ENCODE assay signal across 15 cellular contexts in the genomic region with DNA sequence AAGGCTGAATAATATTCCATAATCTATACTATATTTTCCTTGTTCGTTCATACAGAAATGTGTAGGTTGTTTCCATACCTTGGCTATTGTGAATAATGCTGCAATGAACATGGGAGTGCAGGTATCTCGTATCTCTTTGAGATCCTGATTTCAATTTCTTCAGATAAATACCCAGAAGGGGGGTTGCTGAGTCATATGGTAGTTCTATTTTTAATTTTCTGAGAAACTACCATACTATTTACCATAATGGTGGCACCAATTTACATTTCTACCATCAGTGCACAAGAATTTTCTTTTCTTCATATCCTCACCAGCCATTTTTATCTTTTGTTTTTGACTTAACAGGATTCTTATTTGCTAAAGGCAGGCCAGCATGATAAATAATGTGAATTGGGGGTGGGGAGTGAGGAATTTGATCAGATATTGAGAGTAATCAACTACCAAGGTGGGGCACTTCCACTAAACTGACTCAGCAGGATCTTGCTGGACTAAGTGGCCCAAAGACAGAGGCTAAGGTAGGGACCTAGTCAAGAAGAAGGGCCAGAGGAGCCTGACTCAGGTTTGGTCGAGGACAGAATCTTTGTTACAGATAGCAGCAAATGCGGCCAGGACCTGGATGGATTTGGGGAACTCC. TPM values are rescaled to one million over a fixed set of nuclear protein-coding genes. Genes with fewer than 3 reads are reported as not detected.
DNase-seq lines count a peak whose midpoint lies in the region; ATAC-seq and TF ChIP-seq lines count a peak whose summit lies in the region.
"Had no signal": no experiment of that assay in that cellular context is flagged by ENCODE, and none has a peak within 500 bp of the region (broad histone marks: within the 10 kb centered on the region; RNA-seq: fewer than 3 reads in every experiment).

No MANE protein-coding gene starts in this region.

- H3K4me3 ChIP-seq in endodermal cell (ENCODE audit: low read length), result no peak overlapping the region
- H3K4me3 ChIP-seq: A549, GM12878 had no signal

- WGBS in endodermal cell (ENCODE audit: insufficient coverage in 1 of 2, insufficient read length in 1 of 2), 2 experiments, result 87 to 94% methylated on average over 2 to 4 of the region's 4 CpGs

- peaks cover 34% of the 10 kb centered on the region for H3K4me1 Mint-ChIP-seq in activated CD4-positive, alpha-beta memory T cell treated with anti-CD3 and anti-CD28 coated beads for 36 hours (ENCODE audit: low read depth)
- H3K4me1 Mint-ChIP-seq in activated CD4-positive, alpha-beta memory T cell treated with anti-CD3 and anti-CD28 coated beads, Interleukin-2, amount 10 ng/mL, durations not matched to agents 7 days and 5 days, result peaks cover 37% of the 10 kb centered on the region
- H3K4me1 Mint-ChIP-seq in stimulated activated naive CD8-positive, alpha-beta T cell treated with anti-CD3 and anti-CD28 coated beads, Interleukin-15, Interleukin-2, amounts not matched to agents 100 ng/mL and 50 ng/mL, for 24 hours (ENCODE audit: low read depth), result peaks cover 43% of the 10 kb centered on the region
- H3K4me1 Mint-ChIP-seq in activated naive CD8-positive, alpha-beta T cell treated with anti-CD3 and anti-CD28 coated beads, Interleukin-2, amount 50 U/mL, for 24 hours, result peaks cover 40% of the 10 kb centered on the region
- H3K4me1 Mint-ChIP-seq in endodermal cell, result peaks cover 13% of the 10 kb centered on the region

- DNase-seq in activated CD4-positive, alpha-beta memory T cell treated with anti-CD3 and anti-CD28 coated beads for 36 hours, result no peak
- DNase-seq in activated CD4-positive, alpha-beta memory T cell treated with anti-CD3 and anti-CD28 coated beads, Interleukin-2, amount 10 ng/mL, durations not matched to agents 7 days and 5 days, result no peak
- DNase-seq in stimulated activated naive CD8-positive, alpha-beta T cell treated with anti-CD3 and anti-CD28 coated beads, Interleukin-15, Interleukin-2, amounts not matched to agents 100 U/mL and 50 U/mL, for 24 hours, result no peak
- DNase-seq in activated naive CD8-positive, alpha-beta T cell treated with anti-CD3 and anti-CD28 coated beads, Interleukin-2, amount 50 U/mL, for 24 hours, result no peak
- DNase-seq in C1 segment of cervical spinal cord (lab: John Stamatoyannopoulos, UW) (no peak), endodermal cell (no peak)
- DNase-seq: H7, Kasumi-1, NCI-H187 treated with DMSO at 0.1 percent for 48 hours, NCI-H2171, NCI-H524 had no signal

- no peaks in the 10 kb centered on the region for H3K9me3 Mint-ChIP-seq in activated CD4-positive, alpha-beta memory T cell treated with anti-CD3 and anti-CD28 coated beads for 36 hours
- H3K9me3 Mint-ChIP-seq in activated CD4-positive, alpha-beta memory T cell treated with anti-CD3 and anti-CD28 coated beads, Interleukin-2, amount 10 ng/mL, durations not matched to agents 7 days and 5 days, result no peaks in the 10 kb centered on the region
- H3K9me3 Mint-ChIP-seq in stimulated activated naive CD8-positive, alpha-beta T cell treated with anti-CD3 and anti-CD28 coated beads, Interleukin-15, Interleukin-2, amounts not matched to agents 100 ng/mL and 50 ng/mL, for 24 hours, result no peaks in the 10 kb centered on the region
- H3K9me3 Mint-ChIP-seq in activated naive CD8-positive, alpha-beta T cell treated with anti-CD3 and anti-CD28 coated beads, Interleukin-2, amount 50 U/mL, for 24 hours, result peaks cover 4% of the 10 kb centered on the region
- no peaks in the 10 kb centered on the region for H3K9me3 Mint-ChIP-seq in endodermal cell
- H3K9me3 Mint-ChIP-seq: CD4-positive, CD25-positive, alpha-beta regulatory T cell had no signal

- H3K27me3 ChIP-seq in endodermal cell (ENCODE audit: control insufficient read depth, insufficient read depth, low read length, poor library complexity, severe bottlenecking), result no peaks in the 10 kb centered on the region

- H3K27ac ChIP-seq in endodermal cell (ENCODE audit: low read depth, low read length), result no peak overlapping the region
- H3K27ac ChIP-seq: A549 had no signal

- no peak for TF ChIP-seq CTCF in endodermal cell (conservative IDR thresholded peaks at IDR 0.05)

- H3K4me3 Mint-ChIP-seq in activated CD4-positive, alpha-beta memory T cell treated with anti-CD3 and anti-CD28 coated beads for 36 hours, result no peak overlapping the region
- H3K4me3 Mint-ChIP-seq in activated CD4-positive, alpha-beta memory T cell treated with anti-CD3 and anti-CD28 coated beads, Interleukin-2, amount 10 ng/mL, durations not matched to agents 7 days and 5 days, result no peak overlapping the region
- peak overlapping the region; percentile 43 for H3K4me3 Mint-ChIP-seq in stimulated activated naive CD8-positive, alpha-beta T cell treated with anti-CD3 and anti-CD28 coated beads, Interleukin-15, Interleukin-2, amounts not matched to agents 100 ng/mL and 50 ng/mL, for 24 hours
- H3K4me3 Mint-ChIP-seq in activated naive CD8-positive, alpha-beta T cell treated with anti-CD3 and anti-CD28 coated beads, Interleukin-2, amount 50 U/mL, for 24 hours, result peak overlapping the region; percentile 10
- H3K4me3 Mint-ChIP-seq in endodermal cell, result no peak overlapping the region
- H3K4me3 Mint-ChIP-seq: CD4-positive, CD25-positive, alpha-beta regulatory T cell had no signal

- H3K27ac Mint-ChIP-seq in activated CD4-positive, alpha-beta memory T cell treated with anti-CD3 and anti-CD28 coated beads for 36 hours, result peak overlapping the region; percentile 91
- no peak overlapping the region for H3K27ac Mint-ChIP-seq in activated CD4-positive, alpha-beta memory T cell treated with anti-CD3 and anti-CD28 coated beads, Interleukin-2, amount 10 ng/mL, durations not matched to agents 7 days and 5 days
- peak overlapping the region; percentile 76 for H3K27ac Mint-ChIP-seq in stimulated activated naive CD8-positive, alpha-beta T cell treated with anti-CD3 and anti-CD28 coated beads, Interleukin-15, Interleukin-2, amounts not matched to agents 100 ng/mL and 50 ng/mL, for 24 hours
- H3K27ac Mint-ChIP-seq in activated naive CD8-positive, alpha-beta T cell treated with anti-CD3 and anti-CD28 coated beads, Interleukin-2, amount 50 U/mL, for 24 hours, result peak overlapping the region; percentile 71
- H3K27ac Mint-ChIP-seq in endodermal cell, result no peak overlapping the region

- intact Hi-C loops in activated CD4-positive, alpha-beta memory T cell treated with anti-CD3 and anti-CD28 coated beads for 36 hours (cut with micrococcal nuclease), result no loop called here

- POLR2A ChIA-PET in activated CD4-positive, alpha-beta memory T cell treated with anti-CD3 and anti-CD28 coated beads for 36 hours (lab: Charles Lee), result interaction anchor here (2.2 kb wide), 1 partner anchor 22 kb away, joined by 10 read pairs; a partner anchor contains a TSS
- POLR2A ChIA-PET in activated CD4-positive, alpha-beta memory T cell treated with anti-CD3 and anti-CD28 coated beads, Interleukin-2, amount 10 ng/mL, durations not matched to agents 7 days and 5 days (lab: Charles Lee), result interaction anchor here (6.2 kb wide), 1 partner anchor 21 kb away, joined by 30 read pairs; a partner anchor contains a TSS

- no peaks in the 10 kb centered on the region for H3K27me3 Mint-ChIP-seq in activated CD4-positive, alpha-beta memory T cell treated with anti-CD3 and anti-CD28 coated beads for 36 hours
- H3K27me3 Mint-ChIP-seq in activated CD4-positive, alpha-beta memory T cell treated with anti-CD3 and anti-CD28 coated beads, Interleukin-2, amount 10 ng/mL, durations not matched to agents 7 days and 5 days, result peaks cover 28% of the 10 kb centered on the region
- H3K27me3 Mint-ChIP-seq in stimulated activated naive CD8-positive, alpha-beta T cell treated with anti-CD3 and anti-CD28 coated beads, Interleukin-15, Interleukin-2, amounts not matched to agents 100 ng/mL and 50 ng/mL, for 24 hours, result peaks cover 9% of the 10 kb centered on the region
- peaks cover 1% of the 10 kb centered on the region for H3K27me3 Mint-ChIP-seq in activated naive CD8-positive, alpha-beta T cell treated with anti-CD3 and anti-CD28 coated beads, Interleukin-2, amount 50 U/mL, for 24 hours
- H3K27me3 Mint-ChIP-seq in endodermal cell (ENCODE audit: insufficient read depth), result no peaks in the 10 kb centered on the region
- H3K27me3 Mint-ChIP-seq: CD4-positive, CD25-positive, alpha-beta regulatory T cell had no signal

- H3K9me3 ChIP-seq in endodermal cell (ENCODE audit: control insufficient read depth, low read length), result no peaks in the 10 kb centered on the region
- H3K9me3 ChIP-seq: A549 had no signal

- H3K9ac ChIP-seq in endodermal cell (ENCODE audit: extremely low read depth, low read length, poor library complexity, severe bottlenecking), result no peak overlapping the region

- no peaks in the 10 kb centered on the region for H3K4me1 ChIP-seq in endodermal cell (ENCODE audit: control insufficient read depth, insufficient read depth, low read length)

- no peaks in the 10 kb centered on the region for H3K36me3 ChIP-seq in endodermal cell (ENCODE audit: control insufficient read depth, insufficient read depth, low read length)

- H3K36me3 Mint-ChIP-seq in activated CD4-positive, alpha-beta memory T cell treated with anti-CD3 and anti-CD28 coated beads for 36 hours, result peaks cover 1% of the 10 kb centered on the region
- H3K36me3 Mint-ChIP-seq in activated CD4-positive, alpha-beta memory T cell treated with anti-CD3 and anti-CD28 coated beads, Interleukin-2, amount 10 ng/mL, durations not matched to agents 7 days and 5 days (ENCODE audit: low read depth), result peaks cover 7% of the 10 kb centered on the region
- no peaks in the 10 kb centered on the region for H3K36me3 Mint-ChIP-seq in stimulated activated naive CD8-positive, alpha-beta T cell treated with anti-CD3 and anti-CD28 coated beads, Interleukin-15, Interleukin-2, amounts not matched to agents 100 ng/mL and 50 ng/mL, for 24 hours (ENCODE audit: low read depth)
- no peaks in the 10 kb centered on the region for H3K36me3 Mint-ChIP-seq in activated naive CD8-positive, alpha-beta T cell treated with anti-CD3 and anti-CD28 coated beads, Interleukin-2, amount 50 U/mL, for 24 hours (ENCODE audit: low read depth)
- H3K36me3 Mint-ChIP-seq in endodermal cell (ENCODE audit: low read depth), result no peaks in the 10 kb centered on the region
- H3K36me3 Mint-ChIP-seq: CD4-positive, CD25-positive, alpha-beta regulatory T cell had no signal

- ATAC-seq in stimulated activated naive CD8-positive, alpha-beta T cell treated with anti-CD3 and anti-CD28 coated beads, Interleukin-15, Interleukin-2, amounts not matched to agents 100 U/mL and 50 U/mL, for 24 hours, result no peak
- ATAC-seq in activated naive CD8-positive, alpha-beta T cell treated with anti-CD3 and anti-CD28 coated beads, Interleukin-2, amount 50 U/mL, for 24 hours, result no peak
- ATAC-seq: A549 had no signal

- CTCF ChIA-PET in activated CD4-positive, alpha-beta memory T cell treated with anti-CD3 and anti-CD28 coated beads for 36 hours (lab: Charles Lee), result no interaction called here
- CTCF ChIA-PET in activated CD4-positive, alpha-beta memory T cell treated with anti-CD3 and anti-CD28 coated beads, Interleukin-2, amount 10 ng/mL, durations not matched to agents 7 days and 5 days (lab: Charles Lee), result interaction anchor here (0.9 to 2.4 kb wide), 4 partner anchors 21 to 39 kb away, joined by 3 to 10 read pairs (median 6); a partner anchor contains a TSS

RNA-seq across cellular contexts. Expression of a gene that starts 21.5 kb away (rescaled TPM):
- 10 to 100 TPM; 69.8 to 73.5 TPM for total RNA-seq in activated CD4-positive, alpha-beta memory T cell treated with anti-CD3 and anti-CD28 coated beads for 36 hours
- 10 to 100 TPM; 80.2 to 87.9 TPM for total RNA-seq in activated CD4-positive, alpha-beta memory T cell treated with anti-CD3 and anti-CD28 coated beads, Interleukin-2, amount 10 ng/mL, durations not matched to agents 7 days and 5 days
- total RNA-seq in endodermal cell, result 10 to 100 TPM; 29.8 to 38.8 TPM
- polyA plus RNA-seq in endodermal cell (2013, experiment 1 of 2), result 23.2 TPM
- polyA plus RNA-seq in endodermal cell (2013, experiment 2 of 2), result 25.8 TPM

Comparison
In these comparisons a context has a peak if more than half of its experiments do, and no peak if none do; other contexts are left out.
1. H3K27ac Mint-ChIP-seq: peak in activated CD4-positive, alpha-beta memory T cell treated with anti-CD3 and anti-CD28 coated beads for 36 hours (single experiment), stimulated activated naive CD8-positive, alpha-beta T cell treated with anti-CD3 and anti-CD28 coated beads, Interleukin-15, Interleukin-2, amounts not matched to agents 100 ng/mL and 50 ng/mL, for 24 hours (single experiment) and activated naive CD8-positive, alpha-beta T cell treated with anti-CD3 and anti-CD28 coated beads, Interleukin-2, amount 50 U/mL, for 24 hours (single experiment); none in activated CD4-positive, alpha-beta memory T cell treated with anti-CD3 and anti-CD28 coated beads, Interleukin-2, amount 10 ng/mL, durations not matched to agents 7 days and 5 days (single experiment) and endodermal cell (single experiment).
2. H3K4me3 Mint-ChIP-seq: peak in stimulated activated naive CD8-positive, alpha-beta T cell treated with anti-CD3 and anti-CD28 coated beads, Interleukin-15, Interleukin-2, amounts not matched to agents 100 ng/mL and 50 ng/mL, for 24 hours (single experiment) and activated naive CD8-positive, alpha-beta T cell treated with anti-CD3 and anti-CD28 coated beads, Interleukin-2, amount 50 U/mL, for 24 hours (single experiment); none in activated CD4-positive, alpha-beta memory T cell treated with anti-CD3 and anti-CD28 coated beads for 36 hours (single experiment), activated CD4-positive, alpha-beta memory T cell treated with anti-CD3 and anti-CD28 coated beads, Interleukin-2, amount 10 ng/mL, durations not matched to agents 7 days and 5 days (single experiment) and endodermal cell (single experiment).